ENCODE assay signal across 27 cellular contexts in the genomic region with DNA sequence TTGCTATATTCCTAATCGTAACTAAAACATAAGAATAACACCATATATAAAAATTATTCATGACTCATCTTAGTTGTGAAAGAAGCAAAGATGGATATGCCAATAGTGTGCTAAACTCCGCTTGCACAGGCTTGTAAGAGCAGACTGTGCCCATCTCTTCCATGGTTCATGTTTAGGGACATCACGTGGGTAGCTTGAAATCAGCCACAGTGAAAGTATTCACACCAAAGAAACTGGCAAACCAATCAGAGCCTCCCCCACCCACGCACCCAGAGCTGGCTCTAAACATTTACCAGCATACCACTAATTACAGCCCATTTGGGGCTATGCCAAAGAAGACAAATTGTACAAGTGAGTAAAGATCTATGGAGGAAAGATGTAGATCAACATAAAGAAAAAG.
"Had no signal": no experiment of that assay in that cellular context is flagged by ENCODE, and none has a peak within 500 bp of the region (broad histone marks: within the 10 kb centered on the region; RNA-seq: fewer than 3 reads in every experiment).

No MANE protein-coding gene starts in this region.

- ATAC-seq: activated CD4-positive, CD25-positive, alpha-beta regulatory T cell treated with anti-CD3 and anti-CD28 coated beads, Interleukin-2, amount 50 U/mL, for 24 hours; activated naive CD8-positive, alpha-beta T cell treated with anti-CD3 and anti-CD28 coated beads, Interleukin-2, amount 50 U/mL, for 24 hours; activated T-helper 17 cell treated with anti-CD3 and anti-CD28 coated beads, Interleukin-2, amount 50 U/mL, for 72 hours; left lung; lower lobe of right lung; natural killer cell; psoas muscle; stimulated activated memory B cell treated with anti-CD40 and anti-IgM and Interleukin-4, amounts not matched to agents 10 μg/mL and 1 μg/mL and 100 μg/mL, for 72 hours; stimulated activated naive CD8-positive, alpha-beta T cell treated with anti-CD3 and anti-CD28 coated beads, Interleukin-15, amount 100 ng/mL, for 72 hours; upper lobe of right lung had no signal

- DNase-seq: activated CD4-positive, alpha-beta memory T cell treated with anti-CD3 and anti-CD28 coated beads, Interleukin-2, amount 10 ng/mL, durations not matched to agents 7 days and 5 days; activated CD4-positive, alpha-beta T cell treated with anti-CD3 and anti-CD28 coated beads, Interleukin-2, amount 10 ng/mL, durations not matched to agents 24 days and 14 days; activated CD8-positive, alpha-beta memory T cell treated with anti-CD3 and anti-CD28 coated beads, Interleukin-2, amount 50 U/mL, for 48 hours; activated gamma-delta T cell treated with Interleukin-2 at 50 U/mL for 16 hours; activated naive CD4-positive, alpha-beta T cell treated with anti-CD3 and anti-CD28 coated beads, Interleukin-2, amount 50 U/mL, for 16 hours; activated naive CD8-positive, alpha-beta T cell treated with anti-CD3 and anti-CD28 coated beads, Interleukin-2, amount 50 U/mL, for 24 hours; activated T-cell treated with anti-CD3 and anti-CD28 coated beads, Interleukin-2, amount 50 U/mL, for 24 hours; dermis blood vessel endothelial cell; effector CD4-positive, alpha-beta T cell; foreskin melanocyte; left lung; lower lobe of right lung; mesendoderm; natural killer cell; occipital lobe; psoas muscle; stimulated activated CD4-positive, alpha-beta T cell treated with anti-CD3 and anti-CD28 coated beads, Interleukin-1b, Interleukin-23, amount 100 ng/mL, for 48 hours; stimulated activated CD4-positive, alpha-beta T cell treated with anti-CD3 and anti-CD28 coated beads, Interleukin-4, amount 100 ng/mL, for 4 hours; stimulated activated CD8-positive, alpha-beta memory T cell treated with anti-CD3 and anti-CD28 coated beads, Interleukin-4, amount 100 ng/mL, for 48 hours; stimulated activated naive CD8-positive, alpha-beta T cell treated with anti-CD3 and anti-CD28 coated beads, Interleukin-15, amount 100 ng/mL, for 72 hours; substantia nigra; T-helper 9 cell; upper lobe of right lung; WERI-Rb-1 had no signal
